Comparison of ENCODE assay signal across 15 cellular contexts in genomic region chr4:67580577-67580976, GRCh38. TPM values are rescaled to one million over a fixed set of nuclear protein-coding genes. Genes with fewer than 3 reads are reported as not detected.
DNase-seq lines count a peak whose midpoint lies in the region; ATAC-seq, FAIRE-seq and TF ChIP-seq lines count a peak whose summit lies in the region.
"Had no signal": no experiment of that assay in that cellular context is flagged by ENCODE, and none has a peak within 500 bp of the region (broad histone marks: within the 10 kb centered on the region; RNA-seq: fewer than 3 reads in every experiment).

No MANE protein-coding gene starts in this region.

- DNase-seq in GM12892 (ENCODE audit: insufficient read length) (no peak), NCI-H2029 treated with DMSO at 0.1 percent for 48 hours (lab: John Stamatoyannopoulos, UW) (no peak), NCI-H2029 (lab: John Stamatoyannopoulos, UW) (no peak), GM10248 (ENCODE audit: extremely low spot score) (no peak), NCI-H69 (lab: John Stamatoyannopoulos, UW) (no peak)
- DNase-seq in activated T-helper 2 cell treated with anti-CD3 and anti-CD28 coated beads, Interferon-gamma antibody, Interleukin-2, Interleukin-4, amounts not matched to agents 10 μg/mL and 5 μg/mL and 100 μg/mL, durations not matched to agents 14 hours and 24 hours and 36 hours (ENCODE audit: low spot score) = no peak
- DNase-seq: adrenal gland; CD4-positive, CD25-positive, alpha-beta regulatory T cell; foreskin fibroblast; islet precursor cell; NCI-H446 had no signal

- peaks cover 73% of the 10 kb centered on the region for H3K36me3 Mint-ChIP-seq in activated T-helper 2 cell treated with anti-CD3 and anti-CD28 coated beads, Interferon-gamma antibody, Interleukin-2, Interleukin-4, amounts not matched to agents 10 μg/mL and 5 μg/mL and 100 μg/mL, durations not matched to agents 14 hours and 24 hours and 36 hours (ENCODE audit: low read depth)
- H3K36me3 Mint-ChIP-seq: CD4-positive, CD25-positive, alpha-beta regulatory T cell had no signal

- peak overlapping the region; percentile 87 for H3K27ac Mint-ChIP-seq in activated T-helper 2 cell treated with anti-CD3 and anti-CD28 coated beads, Interferon-gamma antibody, Interleukin-2, Interleukin-4, amounts not matched to agents 10 μg/mL and 5 μg/mL and 100 μg/mL, durations not matched to agents 14 hours and 24 hours and 36 hours
- H3K27ac Mint-ChIP-seq: dendritic cell treated with granulocyte-macrophage colony-stimulating factor and Interleukin-4, amounts not matched to agents 40 ng/mL and 50 ng/mL, for 4 days had no signal

- H3K4me3 Mint-ChIP-seq in activated T-helper 2 cell treated with anti-CD3 and anti-CD28 coated beads, Interferon-gamma antibody, Interleukin-2, Interleukin-4, amounts not matched to agents 10 μg/mL and 5 μg/mL and 100 μg/mL, durations not matched to agents 14 hours and 24 hours and 36 hours (ENCODE audit: low read depth) = peak overlapping the region; percentile 3
- H3K4me3 Mint-ChIP-seq: dendritic cell treated with granulocyte-macrophage colony-stimulating factor and Interleukin-4, amounts not matched to agents 40 ng/mL and 50 ng/mL, for 4 days had no signal

- peaks cover 37% of the 10 kb centered on the region for H3K4me1 Mint-ChIP-seq in activated T-helper 2 cell treated with anti-CD3 and anti-CD28 coated beads, Interferon-gamma antibody, Interleukin-2, Interleukin-4, amounts not matched to agents 10 μg/mL and 5 μg/mL and 100 μg/mL, durations not matched to agents 14 hours and 24 hours and 36 hours (ENCODE audit: low read depth)

- TF ChIP-seq CTCF in GM10248 (IDR thresholded peaks at IDR 0.05; ENCODE audit: control extremely low read depth, extremely low read depth, low read depth, missing control alignments) = no peak

- POLR2A ChIA-PET in GM10248 (lab: Yijun Ruan, JAX) = no interaction called here

- H3K27me3 Mint-ChIP-seq in activated T-helper 2 cell treated with anti-CD3 and anti-CD28 coated beads, Interferon-gamma antibody, Interleukin-2, Interleukin-4, amounts not matched to agents 10 μg/mL and 5 μg/mL and 100 μg/mL, durations not matched to agents 14 hours and 24 hours and 36 hours (ENCODE audit: low read depth) = no peaks in the 10 kb centered on the region
- H3K27me3 Mint-ChIP-seq: CD4-positive, CD25-positive, alpha-beta regulatory T cell; dendritic cell treated with granulocyte-macrophage colony-stimulating factor and Interleukin-4, amounts not matched to agents 40 ng/mL and 50 ng/mL, for 4 days had no signal

- intact Hi-C loops in activated T-helper 2 cell treated with anti-CD3 and anti-CD28 coated beads, Interferon-gamma antibody, Interleukin-2, Interleukin-4, amounts not matched to agents 10 μg/mL and 5 μg/mL and 100 μg/mL, durations not matched to agents 14 hours and 24 hours and 36 hours (cut with micrococcal nuclease) = loop anchor here (2.0 to 5.0 kb wide), 3 partner anchors 22 to 52 kb away; partner anchors contain the start of genes CENPC and STAP1

- FAIRE-seq in GM12892 (lab: Jason Lieb, UNC) = peak; percentile 86

- CTCF ChIA-PET in GM10248 (lab: Yijun Ruan, JAX) = interaction anchor here (1.0 to 2.6 kb wide), 3 partner anchors 12 to 61 kb away, joined by 3 to 8 read pairs (median 5); no protein-coding TSS in a partner anchor

- ATAC-seq in GM19025 (IDR thresholded peaks at IDR 0.05; ENCODE audit: low read depth, unreplicated experiment) (peak; percentile 29), HG02884 (IDR thresholded peaks at IDR 0.05; ENCODE audit: unreplicated experiment) (peak; percentile 42)

- TF ChIP-seq POLR2A in GM12892 (IDR thresholded peaks at IDR 0.05; ENCODE audit: low read depth, low read length) = no peak

- peaks cover 8% of the 10 kb centered on the region for H3K9me3 Mint-ChIP-seq in activated T-helper 2 cell treated with anti-CD3 and anti-CD28 coated beads, Interferon-gamma antibody, Interleukin-2, Interleukin-4, amounts not matched to agents 10 μg/mL and 5 μg/mL and 100 μg/mL, durations not matched to agents 14 hours and 24 hours and 36 hours

RNA-seq across cellular contexts. Expression of gene STAP1, which starts 22.1 kb away (rescaled TPM):
- 20.0 TPM for polyA plus RNA-seq in GM12892 (2012; ENCODE audit: missing spikeins)
- total RNA-seq in activated T-helper 2 cell treated with anti-CD3 and anti-CD28 coated beads, Interferon-gamma antibody, Interleukin-2, Interleukin-4, amounts not matched to agents 10 μg/mL and 5 μg/mL and 100 μg/mL, durations not matched to agents 14 hours and 24 hours and 36 hours = 18.8 and 18.9 TPM in 2 replicates
- total RNA-seq: adrenal gland, myocyte had no signal

RNA-seq across cellular contexts. Expression of gene CENPC, which starts 35.3 kb away (rescaled TPM):
- polyA plus RNA-seq in GM12892 (2012; ENCODE audit: missing spikeins) = 16.9 TPM
- total RNA-seq in activated T-helper 2 cell treated with anti-CD3 and anti-CD28 coated beads, Interferon-gamma antibody, Interleukin-2, Interleukin-4, amounts not matched to agents 10 μg/mL and 5 μg/mL and 100 μg/mL, durations not matched to agents 14 hours and 24 hours and 36 hours = 31.6 and 32.0 TPM in 2 replicates
